1 cellular context compared by ENCODE assay signal in the genomic region with DNA sequence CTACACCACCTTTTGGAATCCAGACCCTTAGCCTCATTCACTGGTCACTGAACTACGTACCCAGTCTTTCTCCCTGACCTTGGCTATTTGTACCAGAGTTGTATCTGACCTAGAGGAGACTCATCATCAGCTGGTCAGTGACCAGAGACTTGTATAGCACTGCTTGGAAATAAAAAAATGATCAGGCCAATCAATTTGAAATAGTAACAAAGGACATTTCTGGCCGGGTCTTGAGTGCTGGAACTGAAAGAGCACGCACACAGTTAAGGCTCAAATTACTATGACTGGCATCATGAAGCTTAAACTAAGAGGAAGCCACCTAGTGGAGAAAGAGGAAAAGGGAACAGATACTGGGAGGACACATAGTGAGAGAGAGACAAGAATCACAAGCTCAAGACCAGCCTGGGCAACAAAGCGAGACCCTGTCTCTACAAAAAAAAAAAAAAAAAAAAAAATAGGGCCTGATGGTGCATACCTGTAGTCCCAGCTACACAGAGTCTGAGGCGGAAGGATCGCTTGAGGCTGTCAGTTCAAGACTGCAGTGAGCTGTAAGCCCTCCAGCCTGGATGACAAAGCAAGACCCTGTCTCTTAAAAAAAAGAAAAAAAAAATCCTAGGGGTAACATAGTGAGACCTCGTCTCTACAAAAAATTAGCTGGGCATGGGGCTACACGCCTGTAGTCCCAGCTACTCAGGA.
TF ChIP-seq lines count a peak whose summit lies in the region.

No MANE protein-coding gene starts in this region.

TF ChIP-seq in HepG2, 621 proteins besides CTCF, POLR2A, EP300 and RAD21 (continued from another document):
- TF ChIP-seq, protein P1, sequence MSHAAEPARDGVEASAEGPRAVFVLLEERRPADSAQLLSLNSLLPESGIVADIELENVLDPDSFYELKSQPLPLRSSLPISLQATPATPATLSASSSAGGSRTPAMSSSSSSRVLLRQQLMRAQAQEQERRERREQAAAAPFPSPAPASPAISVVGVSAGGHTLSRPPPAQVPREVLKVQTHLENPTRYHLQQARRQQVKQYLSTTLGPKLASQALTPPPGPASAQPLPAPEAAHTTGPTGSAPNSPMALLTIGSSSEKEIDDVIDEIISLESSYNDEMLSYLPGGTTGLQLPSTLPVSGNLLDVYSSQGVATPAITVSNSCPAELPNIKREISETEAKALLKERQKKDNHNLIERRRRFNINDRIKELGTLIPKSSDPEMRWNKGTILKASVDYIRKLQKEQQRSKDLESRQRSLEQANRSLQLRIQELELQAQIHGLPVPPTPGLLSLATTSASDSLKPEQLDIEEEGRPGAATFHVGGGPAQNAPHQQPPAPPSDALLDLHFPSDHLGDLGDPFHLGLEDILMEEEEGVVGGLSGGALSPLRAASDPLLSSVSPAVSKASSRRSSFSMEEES (CRISPR knock-in tag; IDR thresholded peaks at IDR 0.05) = 0 out of 2 replicates have a peak, but pooled peaks have one; percentile 23
